17 cellular contexts compared by ENCODE assay signal in genomic region chr5:160699301-160699700, GRCh38.
"Had no signal": no experiment of that assay in that cellular context is flagged by ENCODE, and none has a peak within 500 bp of the region (broad histone marks: within the 10 kb centered on the region; RNA-seq: fewer than 3 reads in every experiment).

No MANE protein-coding gene starts in this region.

- H3K9me3 Mint-ChIP-seq: activated CD4-positive, alpha-beta memory T cell treated with anti-CD3 and anti-CD28 coated beads for 36 hours; activated T-cell treated with anti-CD3 and anti-CD28 coated beads, Interleukin-2, amount 50 U/mL, for 4 hours; natural killer cell; stimulated activated naive CD8-positive, alpha-beta T cell treated with anti-CD3 and anti-CD28 coated beads, Interleukin-15, amount 100 ng/mL, for 72 hours; T-cell had no signal

- H3K36me3 Mint-ChIP-seq: activated CD4-positive, alpha-beta memory T cell treated with anti-CD3 and anti-CD28 coated beads for 36 hours; activated naive CD8-positive, alpha-beta T cell; natural killer cell; T-cell had no signal

- H3K36me3 ChIP-seq: brain microvascular endothelial cell, esophagus muscularis mucosa, SJSA1 had no signal

- H3K27me3 ChIP-seq: brain microvascular endothelial cell, esophagus muscularis mucosa, SJSA1 had no signal

- ATAC-seq: activated T-cell treated with anti-CD3 and anti-CD28 coated beads, Interleukin-2, amount 50 U/mL, for 4 hours; left ventricle myocardium superior; natural killer cell; stimulated activated naive CD8-positive, alpha-beta T cell treated with anti-CD3 and anti-CD28 coated beads, Interleukin-15, amount 100 ng/mL, for 72 hours; T-cell had no signal

- H3K27ac Mint-ChIP-seq: activated CD4-positive, alpha-beta memory T cell treated with anti-CD3 and anti-CD28 coated beads for 36 hours; activated naive CD8-positive, alpha-beta T cell; natural killer cell; stimulated activated naive CD8-positive, alpha-beta T cell treated with anti-CD3 and anti-CD28 coated beads, Interleukin-15, amount 100 ng/mL, for 72 hours; T-cell had no signal

- H3K4me3 Mint-ChIP-seq: activated CD4-positive, alpha-beta memory T cell treated with anti-CD3 and anti-CD28 coated beads for 36 hours; activated naive CD8-positive, alpha-beta T cell; activated T-cell treated with anti-CD3 and anti-CD28 coated beads, Interleukin-2, amount 50 U/mL, for 4 hours; natural killer cell; stimulated activated naive CD8-positive, alpha-beta T cell treated with anti-CD3 and anti-CD28 coated beads, Interleukin-15, amount 100 ng/mL, for 72 hours; T-cell had no signal

- H3K4me1 ChIP-seq: esophagus muscularis mucosa, SJSA1 had no signal

- DNase-seq: activated CD4-positive, alpha-beta memory T cell treated with anti-CD3 and anti-CD28 coated beads for 36 hours; activated effector memory CD4-positive, alpha-beta T cell treated with anti-CD3 and anti-CD28 coated beads, Interleukin-2, amount 50 U/mL, for 16 hours; activated T-cell treated with anti-CD3 and anti-CD28 coated beads, Interleukin-2, amount 50 U/mL, for 4 hours; brain microvascular endothelial cell; head of caudate nucleus; left ventricle myocardium superior; midbrain; natural killer cell; occipital lobe; stimulated activated CD4-positive, alpha-beta T cell treated with anti-CD3 and anti-CD28 coated beads, Interleukin-15, amount 100 ng/mL, for 24 hours; stimulated activated CD4-positive, alpha-beta T cell treated with anti-CD3 and anti-CD28 coated beads, Interleukin-4, amount 100 ng/mL, for 4 hours; stimulated activated naive CD8-positive, alpha-beta T cell treated with anti-CD3 and anti-CD28 coated beads, Interleukin-15, amount 100 ng/mL, for 72 hours; T-cell; T1000 had no signal

- H3K4me1 Mint-ChIP-seq: natural killer cell; stimulated activated naive CD8-positive, alpha-beta T cell treated with anti-CD3 and anti-CD28 coated beads, Interleukin-15, amount 100 ng/mL, for 72 hours; T-cell had no signal

- H3K4me3 ChIP-seq: esophagus muscularis mucosa, SJSA1 had no signal

- H3K27ac ChIP-seq: brain microvascular endothelial cell, esophagus muscularis mucosa, SJSA1 had no signal

- H3K27me3 Mint-ChIP-seq: activated CD4-positive, alpha-beta memory T cell treated with anti-CD3 and anti-CD28 coated beads for 36 hours; activated naive CD8-positive, alpha-beta T cell had no signal
